ENCODE assay signal across 26 cellular contexts in genomic region chr5:38616061-38616460, GRCh38. TPM values are rescaled to one million over a fixed set of nuclear protein-coding genes. Genes with fewer than 3 reads are reported as not detected.
DNase-seq lines count a peak whose midpoint lies in the region; ATAC-seq, FAIRE-seq and TF ChIP-seq lines count a peak whose summit lies in the region.
"Had no signal": no experiment of that assay in that cellular context is flagged by ENCODE, and none has a peak within 500 bp of the region (broad histone marks: within the 10 kb centered on the region; RNA-seq: fewer than 3 reads in every experiment).

No MANE protein-coding gene starts in this region.

- CTCF ChIA-PET in K562 (lab: Yijun Ruan, JAX; ENCODE audit: low intra/inter-chr PET ratio): no interaction called here
- CTCF ChIA-PET in PC-3 (lab: Charles Lee): no interaction called here

- H3K4me3 ChIP-seq in right atrium auricular region (no peak overlapping the region), K562 (no peak overlapping the region), fibroblast of villous mesenchyme (ENCODE audit: low read depth, low read length) (no peak overlapping the region), PC-3 (ENCODE audit: low read length) (no peak overlapping the region)
- H3K4me3 ChIP-seq: BLaER1 treated with 17β-estradiol and CSF1 and Interleukin-3, amounts not matched to agents 10 nM and 100 nM; cardiac muscle cell; HAP-1; psoas muscle; skin epidermis had no signal

- H3K9me2 ChIP-seq in PC-3 (replicated peaks; ENCODE audit: low read length): no peaks in the 10 kb centered on the region

- intact Hi-C loops in Right ventricle myocardium superior (cut with DNase I) (no loop called here), K562 (cut with micrococcal nuclease) (no loop called here), PC-3 (cut with micrococcal nuclease) (no loop called here)

- BruUV-seq in K562 (replicated peaks; lab: Mats Ljungman, UMichigan) (no TSS peak), PC-3 (replicated peaks; lab: Mats Ljungman, UMichigan) (no TSS peak)

- TF ChIP-seq RAD21 in K562 (CRISPR knock-in tag; conservative IDR thresholded peaks at IDR 0.05 in 1 of 2, IDR thresholded peaks at IDR 0.05 in 1 of 2): no peak

- H3K4me1 ChIP-seq in right atrium auricular region: peaks cover 0 to 16% of the 10 kb centered on the region in 2 donors
- no peaks in the 10 kb centered on the region for H3K4me1 ChIP-seq in K562 (replicated peaks in 1 of 2; ENCODE audit: control insufficient read depth in 2 of 2, insufficient read depth in 2 of 2, low read length in 2 of 2)
- peaks cover 8% of the 10 kb centered on the region; the same call in 1 of the 2 replicates for H3K4me1 ChIP-seq in PC-3 (ENCODE audit: insufficient read depth, low read length)
- H3K4me1 ChIP-seq: BLaER1 treated with 17β-estradiol and CSF1 and Interleukin-3, amounts not matched to agents 10 nM and 100 nM; HAP-1 had no signal

- H3K9ac ChIP-seq in K562 (ENCODE audit: insufficient read depth in 1 of 2, low read depth in 2 of 2, low read length in 2 of 2): no peak overlapping the region
- H3K9ac ChIP-seq in PC-3 (ENCODE audit: low read length): no peak overlapping the region
- H3K9ac ChIP-seq: BLaER1 treated with 17β-estradiol and CSF1 and Interleukin-3, amounts not matched to agents 10 nM and 100 nM; KMS-11 had no signal

- peak; percentile 29 for FAIRE-seq in K562 (lab: Jason Lieb, UNC)
- FAIRE-seq: GM18507, kidney had no signal

- H3K27ac ChIP-seq in right atrium auricular region (no peak overlapping the region), K562 (ENCODE audit: extremely low read depth, low read depth, low read length) (no peak overlapping the region), PC-3 (ENCODE audit: low read length) (no peak overlapping the region)
- H3K27ac ChIP-seq: BLaER1 treated with 17β-estradiol and CSF1 and Interleukin-3, amounts not matched to agents 10 nM and 100 nM; cardiac muscle cell; KMS-11; neutrophil; psoas muscle; skin epidermis had no signal

- POLR2A ChIA-PET in K562 (lab: Yijun Ruan, JAX): no interaction called here
- POLR2A ChIA-PET in PC-3 (lab: Charles Lee; ENCODE audit: unreplicated experiment): no interaction called here

- H4K20me1 ChIP-seq in K562 (replicated peaks; ENCODE audit: control insufficient read depth, insufficient read depth, low read length) (no peaks in the 10 kb centered on the region), PC-3 (ENCODE audit: low read length) (no peaks in the 10 kb centered on the region)
- H4K20me1 ChIP-seq: BLaER1 treated with 17β-estradiol and CSF1 and Interleukin-3, amounts not matched to agents 10 nM and 100 nM had no signal

- WGBS in K562 (ENCODE audit: insufficient coverage, low coverage, missing lambda C conversion rate): 0% methylated on average over 3 of the region's 3 CpGs

- H3K4me2 ChIP-seq in K562 (ENCODE audit: insufficient read depth, low read length): no peak overlapping the region
- H3K4me2 ChIP-seq in PC-3 (ENCODE audit: low read length): no peak overlapping the region
- H3K4me2 ChIP-seq: BLaER1 treated with 17β-estradiol and CSF1 and Interleukin-3, amounts not matched to agents 10 nM and 100 nM; KMS-11 had no signal

- H3K9me1 ChIP-seq in K562 (ENCODE audit: control insufficient read depth, insufficient read depth, low read length): no peaks in the 10 kb centered on the region

- DNase-seq in Right ventricle myocardium superior (no peak), right atrium auricular region (ENCODE audit: low spot score) (no peak), K562 (ENCODE audit: extremely low read depth in 1 of 4, low spot score in 3 of 4) (no peak), fibroblast of villous mesenchyme (ENCODE audit: low read depth) (peak; percentile 87), PC-3 (no peak), SHP77 (lab: John Stamatoyannopoulos, UW) (no peak)
- DNase-seq: 8988T; activated B cell treated with CpG ODN at 0.5 μM for 24 hours; activated CD8-positive, alpha-beta T cell treated with anti-CD3 and anti-CD28 coated beads for 36 hours; activated gamma-delta T cell; kidney; NCI-H524; psoas muscle; RPMI8226; stimulated activated CD4-positive, alpha-beta T cell treated with anti-CD3 and anti-CD28 coated beads, Interleukin-2, amount 100 ng/mL, for 24 hours; T1000 had no signal

- H3F3A ChIP-seq in PC-3 (ENCODE audit: low read length, unreplicated experiment): no peaks in the 10 kb centered on the region

- ATAC-seq in Right ventricle myocardium superior (ENCODE audit: poor library complexity): peak; percentile 38
- ATAC-seq in K562: no peak
- no peak for ATAC-seq in HG02870 (IDR thresholded peaks at IDR 0.05; ENCODE audit: unreplicated experiment)
- no peak for ATAC-seq in PC-3
- ATAC-seq in HG02610 (IDR thresholded peaks at IDR 0.05; ENCODE audit: unreplicated experiment): no peak
- ATAC-seq: activated CD8-positive, alpha-beta T cell treated with anti-CD3 and anti-CD28 coated beads for 36 hours; psoas muscle; stimulated activated memory B cell treated with anti-CD40 and anti-IgM and Interleukin-4, amounts not matched to agents 10 μg/mL and 1 μg/mL and 100 μg/mL, for 72 hours had no signal

- H2AFZ ChIP-seq in K562 (ENCODE audit: low read depth, low read length) (no peak overlapping the region), PC-3 (ENCODE audit: low read length) (no peak overlapping the region)

- TF ChIP-seq EP300 in K562 (IDR thresholded peaks at IDR 0.05; ENCODE audit: low read length): no peak

- no peaks in the 10 kb centered on the region for H3K27me3 ChIP-seq in right atrium auricular region
- no peaks in the 10 kb centered on the region for H3K27me3 ChIP-seq in K562 (ENCODE audit: control insufficient read depth in 2 of 2, insufficient read depth in 2 of 2, low read length in 2 of 2)
- no peaks in the 10 kb centered on the region for H3K27me3 ChIP-seq in PC-3 (ENCODE audit: low read length)
- H3K27me3 ChIP-seq: BLaER1 treated with 17β-estradiol and CSF1 and Interleukin-3, amounts not matched to agents 10 nM and 100 nM; cardiac muscle cell; neutrophil had no signal

- no peak for TF ChIP-seq CTCF in right atrium auricular region (IDR thresholded peaks at IDR 0.05)
- no peak for TF ChIP-seq CTCF in K562 (IDR thresholded peaks at IDR 0.05 in 2 of 3, conservative IDR thresholded peaks at IDR 0.05 in 1 of 3; ENCODE audit: insufficient read depth in 2 of 3, low read depth in 1 of 3, low read length in 3 of 3)
- TF ChIP-seq CTCF in fibroblast of villous mesenchyme (IDR thresholded peaks at IDR 0.05; ENCODE audit: insufficient read depth, low read depth, low read length): no peak
- no peak for TF ChIP-seq CTCF in PC-3 (conservative IDR thresholded peaks at IDR 0.05; ENCODE audit: low read depth, low read length)

- TF ChIP-seq POLR2A in K562 (conservative IDR thresholded peaks at IDR 0.05): no peak

- H3K9me3 ChIP-seq in right atrium auricular region (peaks cover 0 to 13% of the 10 kb centered on the region in 2 donors), K562 (replicated peaks; ENCODE audit: control insufficient read depth, insufficient read depth, low read depth, low read length) (no peaks in the 10 kb centered on the region), PC-3 (ENCODE audit: low read length) (peaks cover 7% of the 10 kb centered on the region; the same call in 1 of the 2 replicates)
- H3K9me3 ChIP-seq: HAP-1, neutrophil had no signal

- H3K36me3 ChIP-seq in right atrium auricular region: no peaks in the 10 kb centered on the region
- no peaks in the 10 kb centered on the region for H3K36me3 ChIP-seq in K562 (ENCODE audit: control insufficient read depth, insufficient read depth, low read length)
- no peaks in the 10 kb centered on the region for H3K36me3 ChIP-seq in PC-3 (ENCODE audit: low read depth, low read length)
- H3K36me3 ChIP-seq: BLaER1 treated with 17β-estradiol and CSF1 and Interleukin-3, amounts not matched to agents 10 nM and 100 nM; cardiac muscle cell; HAP-1; neutrophil had no signal

- H3K79me2 ChIP-seq in K562 (ENCODE audit: control insufficient read depth, insufficient read depth, low read length): no peaks in the 10 kb centered on the region
- no peaks in the 10 kb centered on the region for H3K79me2 ChIP-seq in PC-3 (ENCODE audit: low read length)

- in situ Hi-C loops in K562 (cut with MboI): no loop called here

TF ChIP-seq in K562, 482 proteins besides CTCF, POLR2A, EP300 and RAD21 (continues in another document):
- TF ChIP-seq ZNF232 (CRISPR knock-in tag; IDR thresholded peaks at IDR 0.05) (no peak), NR2C2 (CRISPR knock-in tag; IDR thresholded peaks at IDR 0.05) (no peak), NR2C2 (tag; IDR thresholded peaks at IDR 0.05) (no peak), CHD2 (IDR thresholded peaks at IDR 0.05; ENCODE audit: low read depth, low read length) (no peak), PCBP1 (IDR thresholded peaks at IDR 0.05; ENCODE audit: low read depth, low read length, poor library complexity, severe bottlenecking) (no peak), MTA1 (IDR thresholded peaks at IDR 0.05; ENCODE audit: borderline replicate concordance) (no peak)

RNA-seq across cellular contexts. Expression of gene LIFR, which starts 59.6 kb away (rescaled TPM):
- 53.2 TPM for total RNA-seq in Right ventricle myocardium superior
- 10 to 100 TPM; 38.9 to 58.0 TPM for total RNA-seq in right atrium auricular region
- 6.4 and 14.6 TPM in 2 replicates for total RNA-seq in K562 (2011; cell fraction: chromatin; rRNA removed; ENCODE audit: low replicate concordance)
- total RNA-seq in K562 (2011; cell fraction: nucleolus; rRNA removed): 3.0 and 3.2 TPM in 2 replicates
- 3.6 and 9.8 TPM in 2 replicates for total RNA-seq in K562 (2011; cell fraction: nucleoplasm; rRNA removed)
- 3.8 TPM in 2 replicates for total RNA-seq in K562 (2014; rRNA removed)
- total RNA-seq in K562 (2014; rRNA removed; fragmentation: Illumina TruSeq; extraction: Trizol): 3.3 and 4.2 TPM in 2 replicates
- total RNA-seq in K562 (2015; rRNA removed; fragmentation: Illumina TruSeq; extraction: Trizol): 3.1 and 3.4 TPM in 2 replicates
- total RNA-seq in K562 (2021): 3.4 and 3.7 TPM in 2 replicates
- 0.74 and 5.7 TPM in 2 replicates for polyA plus RNA-seq in K562 (2011; rRNA removed)
- polyA plus RNA-seq in K562 (2011; cell fraction: cytosol; rRNA removed): 0.25 and 1.3 TPM in 2 replicates
- 0.87 and 4.5 TPM in 2 replicates for polyA plus RNA-seq in K562 (2011; cell fraction: nucleus; rRNA removed)
- 2.1 and 2.2 TPM in 2 replicates for polyA plus RNA-seq in K562 (2012)
- 1.7 and 1.8 TPM in 2 replicates for polyA plus RNA-seq in K562 (2014; fragmentation: Illumina TruSeq; extraction: Trizol)
- under 1 TPM; 0.43 to 0.61 TPM for polyA plus RNA-seq in K562 (2014; fragmentation: Nextera tagmentation; extraction: Ambion mirVana)
- 0.94 and 1.3 TPM in 2 replicates for polyA plus RNA-seq in K562 (2014; rRNA removed)
- 4.0 and 23.0 TPM in 2 replicates for polyA minus RNA-seq in K562 (2011; rRNA and poly(A)+ RNA removed)
- 1.4 and 7.7 TPM in 2 replicates for polyA minus RNA-seq in K562 (2011; cell fraction: cytosol; rRNA and poly(A)+ RNA removed)
- polyA minus RNA-seq in K562 (2011; cell fraction: nucleus; rRNA and poly(A)+ RNA removed): 3.1 and 7.5 TPM in 2 replicates
- total RNA-seq in fibroblast of villous mesenchyme: 30.3 and 40.2 TPM in 2 replicates
- 10.4 and 15.7 TPM in 2 replicates for total RNA-seq in PC-3 (2014; rRNA removed)
- total RNA-seq: activated B cell treated with CpG ODN at 0.5 μM for 24 hours; activated CD8-positive, alpha-beta T cell treated with anti-CD3 and anti-CD28 coated beads for 36 hours had no signal
